In genomic region chr10:69181433-69181832, GRCh38 we compare ENCODE assay signal across 9 cellular contexts. TPM values are rescaled to one million over a fixed set of nuclear protein-coding genes. Genes with fewer than 3 reads are reported as not detected.
DNase-seq lines count a peak whose midpoint lies in the region; ATAC-seq and TF ChIP-seq lines count a peak whose summit lies in the region.
"Had no signal": no experiment of that assay in that cellular context is flagged by ENCODE, and none has a peak within 500 bp of the region (broad histone marks: within the 10 kb centered on the region; RNA-seq: fewer than 3 reads in every experiment).

No MANE protein-coding gene starts in this region.

- DNase-seq in CD8-positive, alpha-beta T cell: no peak
- no peak for DNase-seq in NB4 (ENCODE audit: low read depth)
- DNase-seq in effector memory CD8-positive, alpha-beta T cell: no peak
- no peak for DNase-seq in neural crest cell (ENCODE audit: low read depth, low spot score)
- DNase-seq in NK-92 (lab: John Stamatoyannopoulos, UW; ENCODE audit: unreplicated experiment): no peak
- no peak for DNase-seq in GM19240 (ENCODE audit: insufficient read length, low spot score)
- DNase-seq: SW 1271 had no signal

- peaks cover 15% of the 10 kb centered on the region for H3K36me3 ChIP-seq in CD8-positive, alpha-beta T cell (ENCODE audit: insufficient read depth, low read length)

- peaks cover 24% of the 10 kb centered on the region for H3K4me1 ChIP-seq in CD8-positive, alpha-beta T cell (ENCODE audit: insufficient read depth, low read length)

- peaks cover 46% of the 10 kb centered on the region for H3K4me1 Mint-ChIP-seq in CD8-positive, alpha-beta T cell (ENCODE audit: low read depth)
- peaks cover 33 to 42% of the 10 kb centered on the region in 2 donors for H3K4me1 Mint-ChIP-seq in effector memory CD8-positive, alpha-beta T cell (ENCODE audit: low read depth in 2 of 2)
- H3K4me1 Mint-ChIP-seq in neural crest cell: peaks cover 22% of the 10 kb centered on the region

- peak overlapping the region; percentile 98 for H3K27ac ChIP-seq in CD8-positive, alpha-beta T cell (ENCODE audit: low read depth, low read length)

- no peak for TF ChIP-seq CTCF in CD8-positive, alpha-beta T cell (IDR thresholded peaks at IDR 0.05)
- TF ChIP-seq CTCF in NB4 (IDR thresholded peaks at IDR 0.05; ENCODE audit: low read depth, low read length) (no peak), neural crest cell (conservative IDR thresholded peaks at IDR 0.05) (no peak)

- POLR2A ChIA-PET in CD8-positive, alpha-beta T cell (lab: Charles Lee): no interaction called here

- no peaks in the 10 kb centered on the region for H3K9me3 Mint-ChIP-seq in CD8-positive, alpha-beta T cell
- no peaks in the 10 kb centered on the region for H3K9me3 Mint-ChIP-seq in effector memory CD8-positive, alpha-beta T cell
- H3K9me3 Mint-ChIP-seq in neural crest cell: no peaks in the 10 kb centered on the region

- no peak for TF ChIP-seq POLR2A in NB4 (IDR thresholded peaks at IDR 0.05; ENCODE audit: extremely low read depth, insufficient read length)

- peaks cover 44% of the 10 kb centered on the region for H3K36me3 Mint-ChIP-seq in CD8-positive, alpha-beta T cell
- H3K36me3 Mint-ChIP-seq in effector memory CD8-positive, alpha-beta T cell (ENCODE audit: insufficient read depth): peaks cover 39% of the 10 kb centered on the region
- H3K36me3 Mint-ChIP-seq in neural crest cell (ENCODE audit: low read depth): no peaks in the 10 kb centered on the region

- H3K27me3 ChIP-seq in CD8-positive, alpha-beta T cell (ENCODE audit: insufficient read depth, low read length): no peaks in the 10 kb centered on the region

- ATAC-seq in CD8-positive, alpha-beta T cell: no peak
- ATAC-seq in effector memory CD8-positive, alpha-beta T cell (replicated peaks): no peak
- no peak for ATAC-seq in GM18519 (IDR thresholded peaks at IDR 0.05; ENCODE audit: low FRiP score, unreplicated experiment)
- ATAC-seq in GM21390 (IDR thresholded peaks at IDR 0.05; ENCODE audit: unreplicated experiment): no peak

- H3K9me3 ChIP-seq in CD8-positive, alpha-beta T cell (ENCODE audit: low read length): no peaks in the 10 kb centered on the region

- intact Hi-C loops in CD8-positive, alpha-beta T cell (cut with DNase I, micrococcal nuclease): loop anchor here in 1 of 2 experiments (2.0 to 5.0 kb wide), 2 partner anchors 41 to 57 kb away; partner anchors contain the start of genes HKDC1 and VPS26A

- CTCF ChIA-PET in CD8-positive, alpha-beta T cell (lab: Charles Lee): interaction anchor here (1.1 kb wide), 1 partner anchor 57 kb away, joined by 3 read pairs; no protein-coding TSS in a partner anchor

- H3K4me3 Mint-ChIP-seq in CD8-positive, alpha-beta T cell: peak overlapping the region; percentile 91
- peak overlapping the region; percentile 94 to 96 for H3K4me3 Mint-ChIP-seq in effector memory CD8-positive, alpha-beta T cell
- peak overlapping the region; percentile 94 for H3K4me3 Mint-ChIP-seq in neural crest cell

- peak overlapping the region; percentile 99 for H3K27ac Mint-ChIP-seq in CD8-positive, alpha-beta T cell
- peak overlapping the region; percentile 98 to 100 for H3K27ac Mint-ChIP-seq in effector memory CD8-positive, alpha-beta T cell
- no peak overlapping the region for H3K27ac Mint-ChIP-seq in neural crest cell (ENCODE audit: unreplicated experiment)

- H3K27me3 Mint-ChIP-seq in CD8-positive, alpha-beta T cell (ENCODE audit: low read depth): no peaks in the 10 kb centered on the region
- H3K27me3 Mint-ChIP-seq in effector memory CD8-positive, alpha-beta T cell: no peaks in the 10 kb centered on the region
- no peaks in the 10 kb centered on the region for H3K27me3 Mint-ChIP-seq in neural crest cell (ENCODE audit: low read depth)

- peak overlapping the region; percentile 88 for H3K4me3 ChIP-seq in CD8-positive, alpha-beta T cell (ENCODE audit: low read depth, low read length)
- H3K4me3 ChIP-seq in NB4 (ENCODE audit: low read depth, low read length): peak overlapping the region; percentile 73

RNA-seq across cellular contexts. Expression of gene SUPV3L1, which starts 1.4 kb away (rescaled TPM):
- 10 to 100 TPM; 89.3 to 99.6 TPM for total RNA-seq in CD8-positive, alpha-beta T cell
- 35.6 and 39.4 TPM in 2 replicates for total RNA-seq in neural crest cell

RNA-seq across cellular contexts. Expression of gene HKDC1, which starts 38.7 kb away (rescaled TPM):
- under 1 TPM; 0.39 to 0.76 TPM for total RNA-seq in CD8-positive, alpha-beta T cell
- not detected in 2 replicates for total RNA-seq in neural crest cell

RNA-seq across cellular contexts. Expression of gene VPS26A, which starts 57.5 kb away (rescaled TPM):
- 10 to 100 TPM; 48.6 to 50.3 TPM for total RNA-seq in CD8-positive, alpha-beta T cell
- total RNA-seq in neural crest cell: 62.2 and 63.2 TPM in 2 replicates
